Comparison of ENCODE assay signal across 16 cellular contexts in genomic region chr10:26557641-26558014, GRCh38.
DNase-seq lines count a peak whose midpoint lies in the region; ATAC-seq and TF ChIP-seq lines count a peak whose summit lies in the region.
"Had no signal": no experiment of that assay in that cellular context is flagged by ENCODE, and none has a peak within 500 bp of the region (broad histone marks: within the 10 kb centered on the region; RNA-seq: fewer than 3 reads in every experiment).

No MANE protein-coding gene starts in this region.

- H3K9me3 ChIP-seq in breast epithelium (no peaks in the 10 kb centered on the region), hepatocyte (ENCODE audit: low read depth) (no peaks in the 10 kb centered on the region), vagina (no peaks in the 10 kb centered on the region)
- H3K9me3 ChIP-seq: HAP-1 had no signal

- no peaks in the 10 kb centered on the region for H4K20me1 ChIP-seq in hepatocyte (ENCODE audit: insufficient read depth, poor library complexity, severe bottlenecking)

- no peaks in the 10 kb centered on the region for H3K79me2 ChIP-seq in hepatocyte

- CTCF ChIA-PET in MCF 10A (lab: Yijun Ruan, JAX) = interaction anchor here (0.6 to 7.3 kb wide), 10 partner anchors 9 to 1144 kb away, joined by 3 to 127 read pairs (median 4); no protein-coding TSS in a partner anchor

- DNase-seq in MCF 10A (ENCODE audit: unreplicated experiment) (peak; percentile 16), breast epithelium (ENCODE audit: low spot score in 2 of 2) (no peak), hepatocyte (ENCODE audit: low spot score) (no peak), vagina (ENCODE audit: extremely low spot score in 2 of 2) (no peak), posterior cingulate gyrus (no peak), NCI-H2196 treated with DMSO at 0.1 percent for 48 hours (lab: John Stamatoyannopoulos, UW; ENCODE audit: unreplicated experiment) (no peak), NCI-H526 treated with DMSO at 0.1 percent for 48 hours (lab: John Stamatoyannopoulos, UW) (no peak)
- DNase-seq: activated naive CD8-positive, alpha-beta T cell treated with anti-CD3 and anti-CD28 coated beads, Interleukin-2, amount 10 ng/mL, durations not matched to agents 7 days and 5 days; cortex of kidney; NCI-H1105 had no signal

- WGBS in hepatocyte (ENCODE audit: low lambda C conversion rate, missing lambda C conversion rate) = 58% methylated on average over 5 of the region's 5 CpGs

- intact Hi-C loops in MCF 10A (cut with micrococcal nuclease) = loop anchor here (1.0 to 10.0 kb wide), 5 partner anchors 222 to 833 kb away; no protein-coding TSS in a partner anchor
- intact Hi-C loops in breast epithelium (cut with DNase I; ENCODE audit: low total_unique reads) = loop anchor here (5.0 kb wide), 1 partner anchor 250 kb away; no protein-coding TSS in a partner anchor
- intact Hi-C loops in vagina (cut with DNase I) = loop anchor here (10.0 kb wide), 1 partner anchor 223 kb away; no protein-coding TSS in a partner anchor
- intact Hi-C loops in posterior cingulate gyrus (cut with DNase I) = loop anchor here (1.0 to 5.0 kb wide), 4 partner anchors 222 to 831 kb away; no protein-coding TSS in a partner anchor

- H3K4me1 ChIP-seq in breast epithelium (no peaks in the 10 kb centered on the region), hepatocyte (ENCODE audit: insufficient read depth) (peaks cover 8% of the 10 kb centered on the region), vagina (peaks cover 14% of the 10 kb centered on the region)
- H3K4me1 ChIP-seq: foreskin keratinocyte had no signal

- no peak overlapping the region for H3K27ac Mint-ChIP-seq in MCF 10A (ENCODE audit: low read depth, unreplicated experiment)
- H3K27ac Mint-ChIP-seq: activated naive CD8-positive, alpha-beta T cell treated with anti-CD3 and anti-CD28 coated beads, Interleukin-2, amount 10 ng/mL, durations not matched to agents 7 days and 5 days; type B pancreatic cell had no signal

- no peaks in the 10 kb centered on the region for H3K9me3 Mint-ChIP-seq in MCF 10A (ENCODE audit: unreplicated experiment)
- H3K9me3 Mint-ChIP-seq: activated naive CD8-positive, alpha-beta T cell treated with anti-CD3 and anti-CD28 coated beads, Interleukin-2, amount 10 ng/mL, durations not matched to agents 7 days and 5 days; naive B cell; type B pancreatic cell had no signal

- H3K4me2 ChIP-seq in hepatocyte = peak overlapping the region; percentile 20

- peaks cover 55% of the 10 kb centered on the region for H3K27me3 Mint-ChIP-seq in MCF 10A (ENCODE audit: insufficient read depth, unreplicated experiment)
- H3K27me3 Mint-ChIP-seq: activated naive CD8-positive, alpha-beta T cell treated with anti-CD3 and anti-CD28 coated beads, Interleukin-2, amount 10 ng/mL, durations not matched to agents 7 days and 5 days; naive B cell had no signal

- H3K27ac ChIP-seq in breast epithelium (no peak overlapping the region), hepatocyte (no peak overlapping the region), vagina (peak overlapping the region; percentile 30)
- H3K27ac ChIP-seq: foreskin keratinocyte, RWPE1 had no signal

- H3K4me3 ChIP-seq in breast epithelium (no peak overlapping the region), hepatocyte (no peak overlapping the region), vagina (no peak overlapping the region)
- H3K4me3 ChIP-seq: HAP-1 had no signal

- no peaks in the 10 kb centered on the region for H3K9me2 ChIP-seq in hepatocyte (replicated peaks; ENCODE audit: insufficient read depth)

- peaks cover 17% of the 10 kb centered on the region for H3K4me1 Mint-ChIP-seq in MCF 10A (ENCODE audit: insufficient read depth, unreplicated experiment)

- peak overlapping the region; percentile 14 for H3K4me3 Mint-ChIP-seq in MCF 10A (ENCODE audit: unreplicated experiment)
- H3K4me3 Mint-ChIP-seq: activated naive CD8-positive, alpha-beta T cell treated with anti-CD3 and anti-CD28 coated beads, Interleukin-2, amount 10 ng/mL, durations not matched to agents 7 days and 5 days; naive B cell; type B pancreatic cell had no signal

- BruUV-seq in MCF 10A (replicated peaks; lab: Mats Ljungman, UMichigan) = no TSS peak

- TF ChIP-seq CTCF in MCF 10A (IDR thresholded peaks at IDR 0.05; ENCODE audit: unreplicated experiment) = no peak
- no peak for TF ChIP-seq CTCF in breast epithelium (IDR thresholded peaks at IDR 0.05)
- no peak for TF ChIP-seq CTCF in hepatocyte (IDR thresholded peaks at IDR 0.05; ENCODE audit: poor library complexity)
- TF ChIP-seq CTCF in vagina (IDR thresholded peaks at IDR 0.05) = no peak

- peaks cover 0 to 3% of the 10 kb centered on the region in 2 donors for H3K27me3 ChIP-seq in breast epithelium
- no peaks in the 10 kb centered on the region for H3K27me3 ChIP-seq in hepatocyte
- H3K27me3 ChIP-seq in vagina = no peaks in the 10 kb centered on the region
- H3K27me3 ChIP-seq: foreskin keratinocyte had no signal

- ATAC-seq in SK-N-SH treated with all-trans-retinoic acid at 6 μM for 48 hours = peak; percentile 44; the same call in 2 of the 3 replicates

- H3K36me3 ChIP-seq in breast epithelium (no peaks in the 10 kb centered on the region), hepatocyte (replicated peaks; ENCODE audit: insufficient read depth, low read depth) (no peaks in the 10 kb centered on the region), vagina (no peaks in the 10 kb centered on the region)
- H3K36me3 ChIP-seq: HAP-1 had no signal

- POLR2A ChIA-PET in MCF 10A (lab: Yijun Ruan, JAX) = no interaction called here

- TF ChIP-seq POLR2A in breast epithelium (IDR thresholded peaks at IDR 0.05) = no peak
- TF ChIP-seq POLR2A in vagina (IDR thresholded peaks at IDR 0.05) = no peak

- H2AFZ ChIP-seq in hepatocyte = no peak overlapping the region

- no peaks in the 10 kb centered on the region for H3K36me3 Mint-ChIP-seq in MCF 10A (ENCODE audit: insufficient read depth, unreplicated experiment)
- H3K36me3 Mint-ChIP-seq: type B pancreatic cell had no signal

TF ChIP-seq in SK-N-SH treated with all-trans-retinoic acid at 6 μM for 48 hours, 23 proteins besides CTCF, POLR2A, EP300 and RAD21:
- TF ChIP-seq TSHZ2 (CRISPR knock-in tag; IDR thresholded peaks at IDR 0.05) (no peak), ZFP30 (CRISPR knock-in tag; IDR thresholded peaks at IDR 0.05) (no peak), TOX (CRISPR knock-in tag; IDR thresholded peaks at IDR 0.05; ENCODE audit: borderline replicate concordance) (no peak), RARB (CRISPR knock-in tag; IDR thresholded peaks at IDR 0.05) (no peak), ZFP3 (CRISPR knock-in tag; IDR thresholded peaks at IDR 0.05) (no peak), CSRNP3 (CRISPR knock-in tag; IDR thresholded peaks at IDR 0.05) (no peak), PPARA (CRISPR knock-in tag; IDR thresholded peaks at IDR 0.05; ENCODE audit: borderline replicate concordance) (no peak), ZNF565 (CRISPR knock-in tag; conservative IDR thresholded peaks at IDR 0.05; ENCODE audit: low read depth) (no peak), ESRRG (CRISPR knock-in tag; IDR thresholded peaks at IDR 0.05) (no peak), GLIS3 (CRISPR knock-in tag; IDR thresholded peaks at IDR 0.05) (no peak), BACH2 (CRISPR knock-in tag; IDR thresholded peaks at IDR 0.05; ENCODE audit: borderline replicate concordance) (no peak), ZNF8 (CRISPR knock-in tag; IDR thresholded peaks at IDR 0.05) (no peak)
